9 cellular contexts compared by ENCODE assay signal in the genomic region with DNA sequence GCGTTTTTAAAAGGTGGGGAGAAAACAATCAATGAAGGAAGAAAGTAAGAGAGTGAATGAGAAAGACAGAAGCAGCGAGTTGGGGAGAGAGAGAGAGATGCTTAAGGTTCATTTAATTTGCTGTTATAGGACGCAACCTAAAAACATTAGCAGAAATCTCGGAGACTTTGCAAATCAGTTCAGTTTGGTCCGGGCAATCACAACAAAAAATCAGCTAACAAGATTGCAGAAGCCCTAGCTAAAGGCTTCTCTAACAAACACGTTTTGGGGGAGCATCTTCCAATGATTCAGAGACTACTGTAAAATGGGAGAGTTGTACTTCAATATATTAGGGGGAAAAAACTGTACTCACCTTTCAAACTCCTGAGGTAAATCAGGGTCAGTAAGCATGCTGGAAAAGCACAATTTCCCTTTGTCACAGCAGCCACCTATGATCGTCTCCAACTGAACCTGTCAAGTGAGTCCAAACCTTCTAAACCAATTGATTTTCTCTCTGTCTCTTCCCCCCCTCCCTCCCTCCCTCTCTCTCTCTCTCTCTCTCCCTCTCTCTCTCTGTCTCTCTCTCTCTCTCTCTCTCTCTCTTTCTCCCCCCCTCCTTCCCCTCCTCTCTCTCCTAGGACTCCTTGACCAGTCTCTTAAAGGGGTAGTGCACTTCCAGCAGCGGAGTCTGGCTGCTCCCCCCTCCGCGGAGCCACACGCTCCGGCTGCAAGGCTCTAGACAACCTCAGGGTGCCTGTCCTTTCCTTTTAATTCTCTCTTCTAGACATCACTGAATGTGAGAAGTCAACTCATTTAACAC. TPM values are rescaled to one million over a fixed set of nuclear protein-coding genes. Genes with fewer than 3 reads are reported as not detected.
A peak's percentile ranks its signal among the peaks of the same experiment; 100 is the strongest.
DNase-seq lines count a peak whose midpoint lies in the region; ATAC-seq and TF ChIP-seq lines count a peak whose summit lies in the region.
"Had no signal": no experiment of that assay in that cellular context is flagged by ENCODE, and none has a peak within 500 bp of the region (broad histone marks: within the 10 kb centered on the region; RNA-seq: fewer than 3 reads in every experiment).

A gene (minus strand): TSS at position 459 of the 799 bp plus-strand sequence. CDS start 69 bp downstream, at position 390.

- no peak within 1 kb of the TSS for H3K4me2 ChIP-seq in Karpas-422 (ENCODE audit: low read depth, low read length, poor library complexity, severe bottlenecking)

- no peak for TF ChIP-seq CTCF in WI38 (IDR thresholded peaks at IDR 0.05; ENCODE audit: low read depth, low read length)
- no peak for TF ChIP-seq CTCF in GM13976 (IDR thresholded peaks at IDR 0.05; ENCODE audit: borderline replicate concordance, control extremely low read depth, extremely low read depth, insufficient read depth, missing control alignments)

- H3K4me3 ChIP-seq in Karpas-422 (ENCODE audit: low read length) (no peak within 1 kb of the TSS), WI38 (ENCODE audit: low read depth, low read length) (peak within 1 kb of the TSS; percentile 53), right cardiac atrium (ENCODE audit: low read length) (peak within 1 kb of the TSS; percentile 88)

- H3K9me3 ChIP-seq in Karpas-422 (ENCODE audit: low read length) (no peaks in the 10 kb centered on the region), right cardiac atrium (ENCODE audit: control insufficient read depth, low read length) (no peaks in the 10 kb centered on the region)

- ATAC-seq in right cardiac atrium (peak; percentile 96 to 98), GM18867 (IDR thresholded peaks at IDR 0.05; ENCODE audit: unreplicated experiment) (no peak)

- no peak within 1 kb of the TSS for H2AFZ ChIP-seq in Karpas-422 (ENCODE audit: low read length)

- H3K9me2 ChIP-seq in Karpas-422 (replicated peaks; ENCODE audit: insufficient read depth, low read length), result no peaks in the 10 kb centered on the region

- DNase-seq in Karpas-422 (no peak), right cardiac atrium (peak; percentile 54 to 80 (median 78)), retina (peak; percentile 80), GM13976 (ENCODE audit: low spot score) (no peak), RPMI8226 (no peak)
- DNase-seq in activated naive CD4-positive, alpha-beta T cell treated with Interleukin-2 at 50 U/mL for 16 hours, result no peak
- DNase-seq: naive B cell had no signal

- H3K27ac ChIP-seq in Karpas-422 (ENCODE audit: low read length), result no peak within 1 kb of the TSS
- no peak within 1 kb of the TSS for H3K27ac ChIP-seq in right cardiac atrium (ENCODE audit: low read length)

- no peaks in the 10 kb centered on the region for H3K27me3 ChIP-seq in Karpas-422 (ENCODE audit: low read length)
- no peaks in the 10 kb centered on the region for H3K27me3 ChIP-seq in right cardiac atrium (ENCODE audit: control insufficient read depth, insufficient read depth)

- 10% methylated on average over 12 of the region's 12 CpGs for WGBS in right cardiac atrium

- H3K9ac ChIP-seq in Karpas-422 (ENCODE audit: low read length), result no peak within 1 kb of the TSS

- in situ Hi-C loops in GM13976 (cut with MboI; ENCODE audit: low sequenced_read_pairs, unreplicated experiment), result no loop called here

- H4K20me1 ChIP-seq in Karpas-422 (ENCODE audit: insufficient read depth, low read depth, low read length), result no peaks in the 10 kb centered on the region

- intact Hi-C loops in right cardiac atrium (cut with DNase I), result no loop called here

- H3K4me1 ChIP-seq in Karpas-422 (ENCODE audit: low read length), result no peaks in the 10 kb centered on the region
- H3K4me1 ChIP-seq in right cardiac atrium (ENCODE audit: control insufficient read depth, insufficient read depth, low read length), result peaks cover 3% of the 10 kb centered on the region

- no peaks in the 10 kb centered on the region for H3K36me3 ChIP-seq in Karpas-422 (ENCODE audit: insufficient read depth, low read length)

- no peaks in the 10 kb centered on the region for H3K79me2 ChIP-seq in Karpas-422 (ENCODE audit: low read length)

RNA-seq across cellular contexts. Expression of the gene that starts here (rescaled TPM):
- 15.2 and 30.5 TPM in 2 replicates for total RNA-seq in Karpas-422 (2014; rRNA removed; shearing (Covaris generic); ENCODE audit: low replicate concordance)
- total RNA-seq in right cardiac atrium, result 10 to 100 TPM in 2 of 4 donors, 1 to 10 TPM in 2; 9.9 to 14.3 (median 12.0) TPM
- polyA plus RNA-seq in right cardiac atrium, result 1.9 TPM

Comparison
In these comparisons a context has a peak if more than half of its experiments do, and no peak if none do; other contexts are left out.
1. DNase-seq: peak in right cardiac atrium (3 of 3) and retina (single experiment); none in Karpas-422 (single experiment), GM13976 (single experiment), RPMI8226 (single experiment) and activated naive CD4-positive, alpha-beta T cell treated with Interleukin-2 at 50 U/mL for 16 hours (single experiment).